18 cellular contexts compared by ENCODE assay signal in the genomic region with DNA sequence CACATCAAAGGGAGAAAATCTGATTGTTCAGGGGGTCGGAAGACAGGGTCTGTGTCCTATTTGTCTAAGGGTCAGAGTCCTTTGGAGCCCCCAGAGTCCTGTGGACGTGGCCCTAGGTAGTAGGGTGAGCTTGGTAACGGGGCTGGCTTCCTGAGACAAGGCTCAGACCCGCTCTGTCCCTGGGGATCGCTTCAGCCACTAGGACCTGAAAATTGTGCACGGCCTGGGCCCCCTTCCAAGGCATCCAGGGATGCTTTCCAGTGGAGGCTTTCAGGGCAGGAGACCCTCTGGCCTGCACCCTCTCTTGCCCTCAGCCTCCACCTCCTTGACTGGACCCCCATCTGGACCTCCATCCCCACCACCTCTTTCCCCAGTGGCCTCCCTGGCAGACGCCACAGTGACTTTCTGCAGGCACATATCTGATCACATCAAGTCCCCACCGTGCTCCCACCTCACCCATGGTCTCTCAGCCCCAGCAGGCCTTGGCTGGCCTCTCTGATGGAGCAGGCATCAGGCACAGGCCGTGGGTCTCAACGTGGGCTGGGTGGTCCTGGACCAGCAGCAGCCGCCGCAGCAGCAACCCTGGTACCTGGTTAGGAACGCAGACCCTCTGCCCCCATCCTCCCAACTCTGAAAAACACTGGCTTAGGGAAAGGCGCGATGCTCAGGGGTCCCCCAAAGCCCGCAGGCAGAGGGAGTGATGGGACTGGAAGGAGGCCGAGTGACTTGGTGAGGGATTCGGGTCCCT. TPM values are rescaled to one million over a fixed set of nuclear protein-coding genes. Genes with fewer than 3 reads are reported as not detected.
DNase-seq lines count a peak whose midpoint lies in the region; ATAC-seq and TF ChIP-seq lines count a peak whose summit lies in the region.
"Had no signal": no experiment of that assay in that cellular context is flagged by ENCODE, and none has a peak within 500 bp of the region (broad histone marks: within the 10 kb centered on the region; RNA-seq: fewer than 3 reads in every experiment).

No MANE protein-coding gene starts in this region.

- DNase-seq in activated CD8-positive, alpha-beta memory T cell treated with anti-CD3 and anti-CD28 coated beads, Interleukin-2, amount 50 U/mL, for 48 hours = peak; percentile 48
- no peak for DNase-seq in activated CD8-positive, alpha-beta memory T cell treated with anti-CD3 and anti-CD28 coated beads, Interleukin-2, amount 50 U/mL, for 4 hours
- DNase-seq in T-cell = no peak
- peak; percentile 22 for DNase-seq in stomach
- DNase-seq in DMS153 (lab: John Stamatoyannopoulos, UW) = no peak
- DNase-seq in Right ventricle myocardium inferior (ENCODE audit: missing footprints) = no peak
- DNase-seq: ACHN; aorta; hypothalamus; NCI-H187 treated with DMSO at 0.1 percent for 48 hours; stimulated activated CD4-positive, alpha-beta T cell treated with anti-CD3 and anti-CD28 coated beads, Interleukin-4, amount 100 ng/mL, for 1 hour had no signal

- H3K27me3 Mint-ChIP-seq in T-cell = peaks cover 37 to 47% of the 10 kb centered on the region in 2 donors

- H3K36me3 Mint-ChIP-seq in T-cell = no peaks in the 10 kb centered on the region

- H3K4me3 Mint-ChIP-seq in T-cell = peak overlapping the region in 2 of 3 donors; percentile 17 to 43

- CTCF ChIA-PET in T-cell (lab: Charles Lee) = no interaction called here

- WGBS in stomach, 5 donors = 69 to 74% (median 72%) methylated on average over 16 to 18 of the region's 18 CpGs

- no peak for TF ChIP-seq CTCF in stomach (IDR thresholded peaks at IDR 0.05)

- H3K9ac ChIP-seq in iPS-20b (ENCODE audit: low read depth, low read length) = no peak overlapping the region

- no peaks in the 10 kb centered on the region for H3K36me3 ChIP-seq in iPS-20b (ENCODE audit: insufficient read depth, low read depth, low read length)
- H3K36me3 ChIP-seq in stomach = no peaks in the 10 kb centered on the region
- H3K36me3 ChIP-seq: HAP-1 had no signal

- peak overlapping the region; percentile 69; the same call in 1 of the 2 replicates for H3K4me3 ChIP-seq in iPS-20b (ENCODE audit: low read length)
- H3K4me3 ChIP-seq in stomach = peak overlapping the region in 2 of 4 donors; percentile 34 to 56

- no peak for TF ChIP-seq EP300 in stomach (IDR thresholded peaks at IDR 0.05)

- no peaks in the 10 kb centered on the region for H3K9me3 Mint-ChIP-seq in T-cell
- H3K9me3 Mint-ChIP-seq: neural crest cell had no signal

- no peaks in the 10 kb centered on the region for H3K9me3 ChIP-seq in iPS-20b (ENCODE audit: insufficient read depth, low read depth, low read length)
- no peaks in the 10 kb centered on the region for H3K9me3 ChIP-seq in stomach
- H3K9me3 ChIP-seq: HAP-1 had no signal

- H3K27ac ChIP-seq in iPS-20b (ENCODE audit: low read length) (no peak overlapping the region), stomach (no peak overlapping the region)
- H3K27ac ChIP-seq: dorsolateral prefrontal cortex had no signal

- POLR2A ChIA-PET in T-cell (lab: Charles Lee) = no interaction called here

- H3K4me1 ChIP-seq in iPS-20b (ENCODE audit: insufficient read depth, low read length) (peaks cover 3% of the 10 kb centered on the region; the same call in 1 of the 2 replicates), stomach (peaks cover 15 to 22% (median 20%) of the 10 kb centered on the region in 4 donors)

- intact Hi-C loops in stomach (cut with DNase I; ENCODE audit: low total_unique reads) = no loop called here
- intact Hi-C loops in Right ventricle myocardium inferior (cut with DNase I) = no loop called here

- H3K4me1 Mint-ChIP-seq in T-cell = peaks cover 9 to 23% (median 13%) of the 10 kb centered on the region in 3 donors

- TF ChIP-seq POLR2A in stomach (IDR thresholded peaks at IDR 0.05) = no peak

- peaks cover 83% of the 10 kb centered on the region for H3K27me3 ChIP-seq in iPS-20b (ENCODE audit: insufficient read depth, low read length)
- H3K27me3 ChIP-seq in stomach = peaks cover 0 to 48% (median 17%) of the 10 kb centered on the region in 3 donors

- no peak overlapping the region for H3K27ac Mint-ChIP-seq in T-cell

- ATAC-seq in T-cell (replicated peaks in 1 of 4) (no peak), Right ventricle myocardium inferior (no peak), HG03439 (IDR thresholded peaks at IDR 0.05; ENCODE audit: unreplicated experiment) (no peak)

RNA-seq across cellular contexts. Expression of a gene that starts 3.8 kb away (rescaled TPM):
- total RNA-seq in T-cell (under 1 TPM in 3 of 5 donors, not detected in 2; 0.20 to 0.76 (median 0.49) TPM), stomach (1 to 10 TPM in 4 of 5 donors, not detected in 1; 1.2 to 6.8 (median 4.5) TPM), Right ventricle myocardium inferior (not detected)
- 1 to 10 TPM; 2.1 to 5.0 (median 4.6) TPM for polyA plus RNA-seq in stomach
- total RNA-seq: fibroblast of lung; neural crest cell; T-helper 1 cell treated with Interleukin-12 subunit alpha and Interleukin-12 subunit beta and Interleukin-4 antibody, amounts not matched to agents 30 ng/mL and 1 ng/mL, for 36 hours had no signal
- polyA plus RNA-seq: fibroblast of lung had no signal

RNA-seq across cellular contexts. Expression of a gene that starts 34.3 kb away (rescaled TPM):
- total RNA-seq in T-cell = 10 to 100 TPM; 81.6 to 89.1 (median 83.2) TPM
- 100 to 1,000 TPM in 1 of 5 donors, 10 to 100 TPM in 4; 50.2 to 141 (median 61.1) TPM for total RNA-seq in stomach
- 1 to 10 TPM; 3.8 to 7.4 (median 6.7) TPM for polyA plus RNA-seq in stomach
- 23.4 TPM for total RNA-seq in Right ventricle myocardium inferior

Comparison
In these comparisons a context has a peak if more than half of its experiments do, and no peak if none do; other contexts are left out.
1. DNase-seq: peak in activated CD8-positive, alpha-beta memory T cell treated with anti-CD3 and anti-CD28 coated beads, Interleukin-2, amount 50 U/mL, for 48 hours (single experiment) and stomach (single experiment); none in activated CD8-positive, alpha-beta memory T cell treated with anti-CD3 and anti-CD28 coated beads, Interleukin-2, amount 50 U/mL, for 4 hours (single experiment), T-cell (0 of 34), DMS153 (single experiment) and Right ventricle myocardium inferior (single experiment).